ENCODE assay signal across 1 cellular context in genomic region chr13:110965038-110965754, GRCh38.
A peak's percentile ranks its signal among the peaks of the same experiment; 100 is the strongest.
TF ChIP-seq lines count a peak whose summit lies in the region.

No MANE protein-coding gene starts in this region.

TF ChIP-seq in K562, 482 proteins besides CTCF, POLR2A, EP300 and RAD21 (continued from another document and continues in another):
- TF ChIP-seq HEY1 (CRISPR knock-in tag; IDR thresholded peaks at IDR 0.05; ENCODE audit: borderline replicate concordance) = no peak
- TF ChIP-seq CBX3 (IDR thresholded peaks at IDR 0.05; ENCODE audit: borderline replicate concordance in 1 of 2, low read length in 2 of 2) = peak in 1 of 2 experiments; percentile 12; a peak in 1 of 3 replicates
- peak in 1 of 2 experiments; percentile 48 for TF ChIP-seq E2F6 (IDR thresholded peaks at IDR 0.05; ENCODE audit: borderline replicate concordance in 1 of 2, extremely low read depth in 1 of 2, insufficient read depth in 1 of 2, insufficient read length in 1 of 2, low read depth in 1 of 2, low read length in 1 of 2, poor library complexity in 1 of 2, severe bottlenecking in 1 of 2)
- TF ChIP-seq TAL1 (IDR thresholded peaks at IDR 0.05) = peak; percentile 89
- peak; percentile 100 for TF ChIP-seq ATF3 (IDR thresholded peaks at IDR 0.05)
- TF ChIP-seq ATF3 (CRISPR knock-in tag; conservative IDR thresholded peaks at IDR 0.05) = peak; percentile 99
- no peak for TF ChIP-seq TFAM (CRISPR knock-in tag; conservative IDR thresholded peaks at IDR 0.05)
- no peak for TF ChIP-seq SNIP1 (IDR thresholded peaks at IDR 0.05; ENCODE audit: low read depth)
- TF ChIP-seq ZKSCAN1 (IDR thresholded peaks at IDR 0.05; ENCODE audit: low read depth, low read length) = no peak
- TF ChIP-seq PML (IDR thresholded peaks at IDR 0.05; ENCODE audit: low read length) = 0 out of 2 replicates have a peak, but pooled peaks have one; percentile 24
- no peak for TF ChIP-seq MIER1 (IDR thresholded peaks at IDR 0.05; ENCODE audit: low read depth)
- TF ChIP-seq MTA2 (IDR thresholded peaks at IDR 0.05; ENCODE audit: low read depth) = peak; percentile 89
- no peak for TF ChIP-seq PHF21A (IDR thresholded peaks at IDR 0.05; ENCODE audit: borderline replicate concordance, low read depth)
- peak; percentile 100 for TF ChIP-seq TRIM24 (IDR thresholded peaks at IDR 0.05)
- no peak for TF ChIP-seq MTF1 (CRISPR knock-in tag; IDR thresholded peaks at IDR 0.05; ENCODE audit: borderline replicate concordance)
- TF ChIP-seq U2AF2 (optimal IDR thresholded peaks at IDR 0.05; ENCODE audit: low read depth, low read length) = no peak
- no peak for TF ChIP-seq ERF (CRISPR knock-in tag; IDR thresholded peaks at IDR 0.05)
- TF ChIP-seq ILF3 (IDR thresholded peaks at IDR 0.05; ENCODE audit: borderline replicate concordance) = no peak
- no peak for TF ChIP-seq KDM4B (IDR thresholded peaks at IDR 0.05; ENCODE audit: borderline replicate concordance in 2 of 2, low read depth in 1 of 2)
- no peak for TF ChIP-seq POLR3A (IDR thresholded peaks at IDR 0.05; ENCODE audit: borderline replicate concordance, extremely low read depth, insufficient read depth, insufficient read length)
- TF ChIP-seq TSC22D4 (tag; IDR thresholded peaks at IDR 0.05) = no peak
- TF ChIP-seq TAF9B (IDR thresholded peaks at IDR 0.05; ENCODE audit: partially characterized antibody) = peak; percentile 99
- peak; percentile 54; the same call in 1 of the 2 replicates for TF ChIP-seq ZBTB5 (IDR thresholded peaks at IDR 0.05)
- TF ChIP-seq ZBTB2 (IDR thresholded peaks at IDR 0.05) = peak; percentile 84; the same call in 1 of the 2 replicates
- no peak for TF ChIP-seq HMG20A (CRISPR knock-in tag; conservative IDR thresholded peaks at IDR 0.05)
- TF ChIP-seq CEBPG (CRISPR knock-in tag; IDR thresholded peaks at IDR 0.05) = peak; percentile 73
- TF ChIP-seq CEBPG (tag; conservative IDR thresholded peaks at IDR 0.05 in 1 of 2, IDR thresholded peaks at IDR 0.05 in 1 of 2) = peak in 1 of 2 experiments; percentile 84; a peak in 2 of 4 replicates
- peak; percentile 63; the same call in 1 of the 2 replicates for TF ChIP-seq HLTF (IDR thresholded peaks at IDR 0.05)
- no peak for TF ChIP-seq BMI1 (IDR thresholded peaks at IDR 0.05; ENCODE audit: low read length)
- 0 out of 2 replicates have a peak, but pooled peaks have one; percentile 12 for TF ChIP-seq ELF1 (tag; IDR thresholded peaks at IDR 0.05)
- TF ChIP-seq SREBF1 (IDR thresholded peaks at IDR 0.05; ENCODE audit: borderline replicate concordance, low read depth, low read length) = no peak
- peak in 1 of 2 experiments; percentile 73; a peak in 1 of 4 replicates for TF ChIP-seq RCOR1 (IDR thresholded peaks at IDR 0.05; ENCODE audit: borderline replicate concordance in 1 of 2, low read depth in 2 of 2, low read length in 2 of 2)
- peak; percentile 92 for TF ChIP-seq NBN (IDR thresholded peaks at IDR 0.05; ENCODE audit: low read depth)
- TF ChIP-seq SMARCA4 (IDR thresholded peaks at IDR 0.05) = peak; percentile 99
- no peak; the same call in 1 of the 2 replicates for TF ChIP-seq THRB (CRISPR knock-in tag; conservative IDR thresholded peaks at IDR 0.05)
- no peak for TF ChIP-seq ZNF354B (CRISPR knock-in tag; IDR thresholded peaks at IDR 0.05)
- no peak for TF ChIP-seq ZNF133 (CRISPR knock-in tag; IDR thresholded peaks at IDR 0.05)
- TF ChIP-seq FOXM1 (IDR thresholded peaks at IDR 0.05; ENCODE audit: low read depth) = peak; percentile 98
- no peak for TF ChIP-seq FOXM1 (CRISPR knock-in tag; IDR thresholded peaks at IDR 0.05; ENCODE audit: low read depth)
- TF ChIP-seq MCM2 (IDR thresholded peaks at IDR 0.05; ENCODE audit: low read depth) = no peak
- TF ChIP-seq ZNF316 (IDR thresholded peaks at IDR 0.05) = peak; percentile 97
- TF ChIP-seq ARHGAP35 (IDR thresholded peaks at IDR 0.05; ENCODE audit: partially characterized antibody) = no peak
- TF ChIP-seq MAFG (tag; conservative IDR thresholded peaks at IDR 0.05) = peak; percentile 92
- TF ChIP-seq DACH1 (IDR thresholded peaks at IDR 0.05; ENCODE audit: partially characterized antibody) = peak; percentile 54
- TF ChIP-seq ZNF324 (CRISPR knock-in tag; IDR thresholded peaks at IDR 0.05) = no peak
- no peak for TF ChIP-seq PATZ1 (CRISPR knock-in tag; IDR thresholded peaks at IDR 0.05; ENCODE audit: borderline replicate concordance)
- TF ChIP-seq HDAC8 (tag; IDR thresholded peaks at IDR 0.05) = no peak
- peak; percentile 82 for TF ChIP-seq TCF3 (CRISPR knock-in tag; IDR thresholded peaks at IDR 0.05)
- no peak for TF ChIP-seq CBX8 (IDR thresholded peaks at IDR 0.05; ENCODE audit: borderline replicate concordance, extremely low read depth, low read depth, low read length, poor library complexity, severe bottlenecking)
- peak; percentile 88 for TF ChIP-seq HDAC2 (IDR thresholded peaks at IDR 0.05)
- TF ChIP-seq SRSF3 (IDR thresholded peaks at IDR 0.05; ENCODE audit: insufficient read depth, low read length) = no peak
- TF ChIP-seq ZNF436 (CRISPR knock-in tag; IDR thresholded peaks at IDR 0.05) = no peak
- peak; percentile 100 for TF ChIP-seq DPF2 (IDR thresholded peaks at IDR 0.05)
- TF ChIP-seq GATAD2A (IDR thresholded peaks at IDR 0.05) = peak; percentile 66
- TF ChIP-seq RNF2 (IDR thresholded peaks at IDR 0.05) = peak; percentile 81; the same call in 1 of the 2 replicates
- no peak for TF ChIP-seq ZBTB33 (CRISPR knock-in tag; IDR thresholded peaks at IDR 0.05)
- TF ChIP-seq NFE2 (IDR thresholded peaks at IDR 0.05; ENCODE audit: low read depth) = peak; percentile 95
- TF ChIP-seq KDM1A (IDR thresholded peaks at IDR 0.05) = peak; percentile 91 to 93
- peak; percentile 65; the same call in 1 of the 2 replicates for TF ChIP-seq KLF16 (IDR thresholded peaks at IDR 0.05)
- no peak for TF ChIP-seq SLC30A9 (CRISPR knock-in tag; IDR thresholded peaks at IDR 0.05)
- peak; percentile 63 for TF ChIP-seq ZNF592 (IDR thresholded peaks at IDR 0.05)
- TF ChIP-seq EZH2 (IDR thresholded peaks at IDR 0.05; ENCODE audit: borderline replicate concordance, low read depth, low read length) = no peak
